Comparison of ENCODE assay signal across 17 cellular contexts in the genomic region with DNA sequence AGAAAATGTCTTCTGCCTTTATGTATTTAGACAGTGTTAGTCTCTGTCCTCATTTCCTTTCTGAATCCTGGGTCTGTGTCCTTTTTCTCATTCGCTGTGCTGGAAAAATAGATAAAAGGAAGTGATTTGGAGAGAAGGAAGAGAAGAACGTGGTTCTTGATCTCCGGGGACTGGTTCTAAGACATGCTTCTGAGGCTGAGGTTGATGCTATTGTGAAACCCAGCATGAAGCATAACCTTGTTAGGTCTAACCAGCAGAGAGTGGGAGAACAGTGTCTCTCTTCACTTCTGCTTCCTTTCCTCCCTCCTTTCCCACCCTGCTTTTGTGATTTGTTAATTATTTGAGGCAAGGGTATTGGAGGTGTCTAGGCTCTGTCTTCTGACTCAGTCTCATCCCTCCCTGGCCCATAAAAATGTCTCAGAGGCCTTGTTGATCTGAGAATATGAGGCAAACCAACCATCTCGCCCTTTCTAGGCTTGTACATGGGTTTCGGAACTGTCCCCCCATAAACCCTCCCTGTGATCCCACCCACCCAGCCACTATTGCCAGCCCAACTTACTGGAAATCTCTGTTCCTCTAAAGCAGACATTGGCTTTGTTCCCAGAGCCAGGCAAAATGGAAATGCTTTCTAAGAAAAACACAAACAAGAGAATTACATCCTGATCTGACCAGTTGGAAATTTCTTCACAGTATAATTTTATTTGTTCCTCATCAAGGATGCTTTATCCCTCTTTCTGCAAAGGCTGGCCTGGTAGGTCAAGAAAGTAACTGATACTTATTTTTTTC.
A peak's percentile ranks its signal among the peaks of the same experiment; 100 is the strongest.
DNase-seq lines count a peak whose midpoint lies in the region; ATAC-seq and TF ChIP-seq lines count a peak whose summit lies in the region.
"Had no signal": no experiment of that assay in that cellular context is flagged by ENCODE, and none has a peak within 500 bp of the region (broad histone marks: within the 10 kb centered on the region; RNA-seq: fewer than 3 reads in every experiment).

No MANE protein-coding gene starts in this region.

- TF ChIP-seq POLR2A in adrenal gland (IDR thresholded peaks at IDR 0.05) = no peak

- H2AFZ ChIP-seq in hepatocyte = no peak overlapping the region
- H2AFZ ChIP-seq: parathyroid adenoma had no signal

- no peaks in the 10 kb centered on the region for H3K79me2 ChIP-seq in hepatocyte
- H3K79me2 ChIP-seq: parathyroid adenoma had no signal

- ATAC-seq in aorta (ENCODE audit: low FRiP score) (peak; percentile 46), GM19328 (IDR thresholded peaks at IDR 0.05; ENCODE audit: unreplicated experiment) (no peak)
- ATAC-seq: activated CD8-positive, alpha-beta T cell treated with anti-CD3 and anti-CD28 coated beads, Interleukin-2, amount 10 ng/mL, durations not matched to agents 7 days and 5 days; activated T-helper 17 cell treated with anti-CD3 and anti-CD28 coated beads, Interleukin-2, amount 50 U/mL, for 72 hours; CD8-positive, alpha-beta T cell; Panc1 had no signal

- H3K9me3 ChIP-seq in adrenal gland (replicated peaks in 1 of 3) = no peaks in the 10 kb centered on the region
- H3K9me3 ChIP-seq in hepatocyte (ENCODE audit: low read depth) = no peaks in the 10 kb centered on the region
- H3K9me3 ChIP-seq in aorta (ENCODE audit: control insufficient read depth, low read length) = no peaks in the 10 kb centered on the region

- H3K4me1 ChIP-seq in adrenal gland (replicated peaks in 1 of 2) (peaks cover 0 to 22% of the 10 kb centered on the region in 2 donors), hepatocyte (ENCODE audit: insufficient read depth) (no peaks in the 10 kb centered on the region), aorta (ENCODE audit: control insufficient read depth in 1 of 2, insufficient read depth in 2 of 2, low read length in 2 of 2) (peaks cover 2 to 4% of the 10 kb centered on the region in 2 donors)
- H3K4me1 ChIP-seq: parathyroid adenoma had no signal

- no peak overlapping the region for H3K4me2 ChIP-seq in hepatocyte

- H3K36me3 ChIP-seq in adrenal gland (replicated peaks in 1 of 2) (no peaks in the 10 kb centered on the region), hepatocyte (replicated peaks; ENCODE audit: insufficient read depth, low read depth) (no peaks in the 10 kb centered on the region), aorta (ENCODE audit: control insufficient read depth in 1 of 2, insufficient read depth in 2 of 2, low read length in 1 of 2) (no peaks in the 10 kb centered on the region)

- 68 to 77% (median 72%) methylated on average over 5 of the region's 5 CpGs for WGBS in adrenal gland, 4 donors
- 85% methylated on average over 5 of the region's 5 CpGs for WGBS in hepatocyte (ENCODE audit: low lambda C conversion rate, missing lambda C conversion rate)
- WGBS in aorta, 2 donors = 76 to 81% methylated on average over 5 of the region's 5 CpGs

- peak; percentile 7 for DNase-seq in KBM-7
- DNase-seq in adrenal gland = peak in 5 of 7 donors; percentile 19 to 51 (median 37)
- DNase-seq in hepatocyte (ENCODE audit: low spot score) = peak; percentile 31
- no peak for DNase-seq in aorta
- DNase-seq in NCI-H446 treated with DMSO at 0.1 percent for 48 hours (lab: John Stamatoyannopoulos, UW) = no peak
- no peak for DNase-seq in EL
- DNase-seq: activated CD8-positive, alpha-beta T cell treated with anti-CD3 and anti-CD28 coated beads, Interleukin-2, amount 10 ng/mL, durations not matched to agents 7 days and 5 days; CD8-positive, alpha-beta T cell; NCI-H1417 treated with DMSO at 0.1 percent for 48 hours; NCI-H446; stimulated activated CD4-positive, alpha-beta T cell treated with anti-CD3 and anti-CD28 coated beads, Interleukin-15, amount 100 ng/mL, for 24 hours; SW 1271 had no signal

- H3K9me2 ChIP-seq in hepatocyte (replicated peaks; ENCODE audit: insufficient read depth) = no peaks in the 10 kb centered on the region

- in situ Hi-C loops in KBM-7 (cut with MboI; ENCODE audit: low pct_unique_long_range_greater_than_20kb, low sequenced_read_pairs) = no loop called here

- intact Hi-C loops in adrenal gland (cut with DNase I) = no loop called here
- intact Hi-C loops in aorta (cut with DNase I) = loop anchor here in 1 of 2 donors (5.0 to 10.0 kb wide), 3 partner anchors 33 to 526 kb away; a partner anchor contains a TSS

- no peak for TF ChIP-seq CTCF in adrenal gland (IDR thresholded peaks at IDR 0.05)
- no peak for TF ChIP-seq CTCF in hepatocyte (IDR thresholded peaks at IDR 0.05; ENCODE audit: poor library complexity)

- H3K27ac ChIP-seq in adrenal gland (peak overlapping the region in 1 of 5 donors; percentile 58), hepatocyte (peak overlapping the region; percentile 21), aorta (ENCODE audit: low read depth in 1 of 2, low read length in 2 of 2) (peak overlapping the region in 1 of 2 donors; percentile 45)
- H3K27ac ChIP-seq: parathyroid adenoma, VCaP had no signal

- H3K27me3 ChIP-seq in adrenal gland = no peaks in the 10 kb centered on the region
- no peaks in the 10 kb centered on the region for H3K27me3 ChIP-seq in hepatocyte
- H3K27me3 ChIP-seq in aorta (ENCODE audit: control insufficient read depth in 1 of 2, insufficient read depth in 2 of 2, low read length in 1 of 2) = no peaks in the 10 kb centered on the region

- H3K4me3 ChIP-seq in adrenal gland = no peak overlapping the region
- H3K4me3 ChIP-seq in hepatocyte = no peak overlapping the region
- H3K4me3 ChIP-seq in aorta (ENCODE audit: low read length in 2 of 2) = no peak overlapping the region

- H4K20me1 ChIP-seq in hepatocyte (ENCODE audit: insufficient read depth, poor library complexity, severe bottlenecking) = no peaks in the 10 kb centered on the region

Comparison
In these comparisons a context has a peak if more than half of its experiments do, and no peak if none do; other contexts are left out.
1. DNase-seq: peak in KBM-7 (single experiment), adrenal gland (5 of 7) and hepatocyte (single experiment); none in aorta (0 of 2), NCI-H446 treated with DMSO at 0.1 percent for 48 hours (single experiment) and EL (single experiment).